1 cellular context compared by ENCODE assay signal in the genomic region with DNA sequence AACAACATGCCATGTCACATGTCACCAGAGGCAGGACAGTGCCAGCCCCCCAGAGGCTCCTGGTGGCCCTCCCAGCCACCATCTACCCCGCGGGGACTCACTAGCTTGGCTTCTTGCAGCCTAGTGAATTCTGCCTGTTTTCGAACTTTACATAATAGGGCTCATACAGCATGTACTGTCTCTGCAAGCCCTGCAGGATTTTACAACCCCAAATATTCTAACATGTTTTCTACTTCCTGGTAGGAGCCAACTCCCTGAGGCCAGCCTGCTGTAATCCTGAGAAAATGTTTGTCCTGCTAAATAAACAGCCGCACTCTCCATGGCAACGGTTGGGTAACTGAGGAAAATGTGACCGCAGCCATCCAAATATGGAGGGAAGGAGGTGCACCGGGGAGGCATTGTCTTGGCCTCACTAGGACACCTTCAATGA.
TF ChIP-seq lines count a peak whose summit lies in the region.

No MANE protein-coding gene starts in this region.

TF ChIP-seq in HepG2, 621 proteins besides CTCF, POLR2A, EP300 and RAD21 (continued from another document and continues in another):
- TF ChIP-seq, protein P1, sequence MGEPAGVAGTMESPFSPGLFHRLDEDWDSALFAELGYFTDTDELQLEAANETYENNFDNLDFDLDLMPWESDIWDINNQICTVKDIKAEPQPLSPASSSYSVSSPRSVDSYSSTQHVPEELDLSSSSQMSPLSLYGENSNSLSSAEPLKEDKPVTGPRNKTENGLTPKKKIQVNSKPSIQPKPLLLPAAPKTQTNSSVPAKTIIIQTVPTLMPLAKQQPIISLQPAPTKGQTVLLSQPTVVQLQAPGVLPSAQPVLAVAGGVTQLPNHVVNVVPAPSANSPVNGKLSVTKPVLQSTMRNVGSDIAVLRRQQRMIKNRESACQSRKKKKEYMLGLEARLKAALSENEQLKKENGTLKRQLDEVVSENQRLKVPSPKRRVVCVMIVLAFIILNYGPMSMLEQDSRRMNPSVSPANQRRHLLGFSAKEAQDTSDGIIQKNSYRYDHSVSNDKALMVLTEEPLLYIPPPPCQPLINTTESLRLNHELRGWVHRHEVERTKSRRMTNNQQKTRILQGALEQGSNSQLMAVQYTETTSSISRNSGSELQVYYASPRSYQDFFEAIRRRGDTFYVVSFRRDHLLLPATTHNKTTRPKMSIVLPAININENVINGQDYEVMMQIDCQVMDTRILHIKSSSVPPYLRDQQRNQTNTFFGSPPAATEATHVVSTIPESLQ (CRISPR knock-in tag; conservative IDR thresholded peaks at IDR 0.05) = no peak
- TF ChIP-seq, protein P2, sequence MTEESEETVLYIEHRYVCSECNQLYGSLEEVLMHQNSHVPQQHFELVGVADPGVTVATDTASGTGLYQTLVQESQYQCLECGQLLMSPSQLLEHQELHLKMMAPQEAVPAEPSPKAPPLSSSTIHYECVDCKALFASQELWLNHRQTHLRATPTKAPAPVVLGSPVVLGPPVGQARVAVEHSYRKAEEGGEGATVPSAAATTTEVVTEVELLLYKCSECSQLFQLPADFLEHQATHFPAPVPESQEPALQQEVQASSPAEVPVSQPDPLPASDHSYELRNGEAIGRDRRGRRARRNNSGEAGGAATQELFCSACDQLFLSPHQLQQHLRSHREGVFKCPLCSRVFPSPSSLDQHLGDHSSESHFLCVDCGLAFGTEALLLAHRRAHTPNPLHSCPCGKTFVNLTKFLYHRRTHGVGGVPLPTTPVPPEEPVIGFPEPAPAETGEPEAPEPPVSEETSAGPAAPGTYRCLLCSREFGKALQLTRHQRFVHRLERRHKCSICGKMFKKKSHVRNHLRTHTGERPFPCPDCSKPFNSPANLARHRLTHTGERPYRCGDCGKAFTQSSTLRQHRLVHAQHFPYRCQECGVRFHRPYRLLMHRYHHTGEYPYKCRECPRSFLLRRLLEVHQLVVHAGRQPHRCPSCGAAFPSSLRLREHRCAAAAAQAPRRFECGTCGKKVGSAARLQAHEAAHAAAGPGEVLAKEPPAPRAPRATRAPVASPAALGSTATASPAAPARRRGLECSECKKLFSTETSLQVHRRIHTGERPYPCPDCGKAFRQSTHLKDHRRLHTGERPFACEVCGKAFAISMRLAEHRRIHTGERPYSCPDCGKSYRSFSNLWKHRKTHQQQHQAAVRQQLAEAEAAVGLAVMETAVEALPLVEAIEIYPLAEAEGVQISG (CRISPR knock-in tag; IDR thresholded peaks at IDR 0.05) = peak; percentile 61
- TF ChIP-seq SP140L (CRISPR knock-in tag; IDR thresholded peaks at IDR 0.05; ENCODE audit: borderline replicate concordance) (no peak), POLR2AphosphoS5 (IDR thresholded peaks at IDR 0.05; ENCODE audit: low read depth, low read length) (no peak), MTF2 (CRISPR knock-in tag; IDR thresholded peaks at IDR 0.05; ENCODE audit: borderline replicate concordance) (no peak), POLR2AphosphoS2 (IDR thresholded peaks at IDR 0.05; ENCODE audit: low read depth, low read length) (peak; percentile 91; the same call in 1 of the 2 replicates), ZNF552 (CRISPR knock-in tag; IDR thresholded peaks at IDR 0.05; ENCODE audit: borderline replicate concordance) (no peak), RORA (CRISPR knock-in tag; IDR thresholded peaks at IDR 0.05) (no peak), REPIN1 (CRISPR knock-in tag; IDR thresholded peaks at IDR 0.05; ENCODE audit: borderline replicate concordance, low read depth) (no peak), NCOR1 (IDR thresholded peaks at IDR 0.05; ENCODE audit: borderline replicate concordance, low read length) (peak; percentile 47; the same call in 1 of the 2 replicates), DR1 (CRISPR knock-in tag; IDR thresholded peaks at IDR 0.05) (no peak), TCF12 (IDR thresholded peaks at IDR 0.05) (no peak), TCF12 (CRISPR knock-in tag; IDR thresholded peaks at IDR 0.05) (no peak), NFKB2 (CRISPR knock-in tag; IDR thresholded peaks at IDR 0.05; ENCODE audit: borderline replicate concordance) (no peak), SMAD9 (CRISPR knock-in tag; IDR thresholded peaks at IDR 0.05) (no peak), NR2C2 (CRISPR knock-in tag; IDR thresholded peaks at IDR 0.05; ENCODE audit: borderline replicate concordance) (no peak), RELA (CRISPR knock-in tag; IDR thresholded peaks at IDR 0.05) (no peak), ZNF20 (CRISPR knock-in tag; IDR thresholded peaks at IDR 0.05) (no peak), ARID2 (CRISPR knock-in tag; IDR thresholded peaks at IDR 0.05; ENCODE audit: borderline replicate concordance) (no peak), MZF1 (CRISPR knock-in tag; IDR thresholded peaks at IDR 0.05; ENCODE audit: borderline replicate concordance) (no peak), HNRNPLL (IDR thresholded peaks at IDR 0.05; ENCODE audit: low read depth, low read length, poor library complexity, severe bottlenecking) (peak; percentile 63), ZNF816 (CRISPR knock-in tag; IDR thresholded peaks at IDR 0.05; ENCODE audit: borderline replicate concordance) (no peak), ZNF543 (CRISPR knock-in tag; IDR thresholded peaks at IDR 0.05) (no peak; the same call in 1 of the 2 replicates), PCBP2 (optimal IDR thresholded peaks at IDR 0.05; ENCODE audit: low read depth, low read length, poor library complexity, severe bottlenecking) (no peak), ZNF569 (CRISPR knock-in tag; IDR thresholded peaks at IDR 0.05; ENCODE audit: borderline replicate concordance) (no peak), ZFP37 (CRISPR knock-in tag; IDR thresholded peaks at IDR 0.05; ENCODE audit: borderline replicate concordance) (no peak), ZEB1 (IDR thresholded peaks at IDR 0.05; ENCODE audit: insufficient replicate concordance, low read depth) (no peak), PHB2 (IDR thresholded peaks at IDR 0.05; ENCODE audit: partially characterized antibody) (no peak), ZNF101 (CRISPR knock-in tag; IDR thresholded peaks at IDR 0.05; ENCODE audit: borderline replicate concordance, low read depth) (no peak)
- TF ChIP-seq, protein P3, sequence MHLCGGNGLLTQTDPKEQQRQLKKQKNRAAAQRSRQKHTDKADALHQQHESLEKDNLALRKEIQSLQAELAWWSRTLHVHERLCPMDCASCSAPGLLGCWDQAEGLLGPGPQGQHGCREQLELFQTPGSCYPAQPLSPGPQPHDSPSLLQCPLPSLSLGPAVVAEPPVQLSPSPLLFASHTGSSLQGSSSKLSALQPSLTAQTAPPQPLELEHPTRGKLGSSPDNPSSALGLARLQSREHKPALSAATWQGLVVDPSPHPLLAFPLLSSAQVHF (CRISPR knock-in tag; IDR thresholded peaks at IDR 0.05) = no peak
- TF ChIP-seq, protein P4, sequence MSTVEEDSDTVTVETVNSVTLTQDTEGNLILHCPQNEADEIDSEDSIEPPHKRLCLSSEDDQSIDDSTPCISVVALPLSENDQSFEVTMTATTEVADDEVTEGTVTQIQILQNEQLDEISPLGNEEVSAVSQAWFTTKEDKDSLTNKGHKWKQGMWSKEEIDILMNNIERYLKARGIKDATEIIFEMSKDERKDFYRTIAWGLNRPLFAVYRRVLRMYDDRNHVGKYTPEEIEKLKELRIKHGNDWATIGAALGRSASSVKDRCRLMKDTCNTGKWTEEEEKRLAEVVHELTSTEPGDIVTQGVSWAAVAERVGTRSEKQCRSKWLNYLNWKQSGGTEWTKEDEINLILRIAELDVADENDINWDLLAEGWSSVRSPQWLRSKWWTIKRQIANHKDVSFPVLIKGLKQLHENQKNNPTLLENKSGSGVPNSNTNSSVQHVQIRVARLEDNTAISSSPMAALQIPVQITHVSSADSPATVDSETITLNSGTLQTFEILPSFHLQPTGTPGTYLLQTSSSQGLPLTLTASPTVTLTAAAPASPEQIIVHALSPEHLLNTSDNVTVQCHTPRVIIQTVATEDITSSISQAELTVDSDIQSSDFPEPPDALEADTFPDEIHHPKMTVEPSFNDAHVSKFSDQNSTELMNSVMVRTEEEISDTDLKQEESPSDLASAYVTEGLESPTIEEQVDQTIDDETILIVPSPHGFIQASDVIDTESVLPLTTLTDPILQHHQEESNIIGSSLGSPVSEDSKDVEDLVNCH (CRISPR knock-in tag; IDR thresholded peaks at IDR 0.05) = no peak
- TF ChIP-seq, protein P5, sequence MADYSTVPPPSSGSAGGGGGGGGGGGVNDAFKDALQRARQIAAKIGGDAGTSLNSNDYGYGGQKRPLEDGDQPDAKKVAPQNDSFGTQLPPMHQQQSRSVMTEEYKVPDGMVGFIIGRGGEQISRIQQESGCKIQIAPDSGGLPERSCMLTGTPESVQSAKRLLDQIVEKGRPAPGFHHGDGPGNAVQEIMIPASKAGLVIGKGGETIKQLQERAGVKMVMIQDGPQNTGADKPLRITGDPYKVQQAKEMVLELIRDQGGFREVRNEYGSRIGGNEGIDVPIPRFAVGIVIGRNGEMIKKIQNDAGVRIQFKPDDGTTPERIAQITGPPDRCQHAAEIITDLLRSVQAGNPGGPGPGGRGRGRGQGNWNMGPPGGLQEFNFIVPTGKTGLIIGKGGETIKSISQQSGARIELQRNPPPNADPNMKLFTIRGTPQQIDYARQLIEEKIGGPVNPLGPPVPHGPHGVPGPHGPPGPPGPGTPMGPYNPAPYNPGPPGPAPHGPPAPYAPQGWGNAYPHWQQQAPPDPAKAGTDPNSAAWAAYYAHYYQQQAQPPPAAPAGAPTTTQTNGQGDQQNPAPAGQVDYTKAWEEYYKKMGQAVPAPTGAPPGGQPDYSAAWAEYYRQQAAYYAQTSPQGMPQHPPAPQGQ (CRISPR knock-in tag; IDR thresholded peaks at IDR 0.05; ENCODE audit: borderline replicate concordance) = no peak
- TF ChIP-seq, protein P6, sequence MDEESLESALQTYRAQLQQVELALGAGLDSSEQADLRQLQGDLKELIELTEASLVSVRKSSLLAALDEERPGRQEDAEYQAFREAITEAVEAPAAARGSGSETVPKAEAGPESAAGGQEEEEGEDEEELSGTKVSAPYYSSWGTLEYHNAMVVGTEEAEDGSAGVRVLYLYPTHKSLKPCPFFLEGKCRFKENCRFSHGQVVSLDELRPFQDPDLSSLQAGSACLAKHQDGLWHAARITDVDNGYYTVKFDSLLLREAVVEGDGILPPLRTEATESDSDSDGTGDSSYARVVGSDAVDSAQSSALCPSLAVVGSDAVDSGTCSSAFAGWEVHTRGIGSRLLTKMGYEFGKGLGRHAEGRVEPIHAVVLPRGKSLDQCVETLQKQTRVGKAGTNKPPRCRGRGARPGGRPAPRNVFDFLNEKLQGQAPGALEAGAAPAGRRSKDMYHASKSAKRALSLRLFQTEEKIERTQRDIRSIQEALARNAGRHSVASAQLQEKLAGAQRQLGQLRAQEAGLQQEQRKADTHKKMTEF (CRISPR knock-in tag; IDR thresholded peaks at IDR 0.05) = peak; percentile 71
- TF ChIP-seq, protein P7, sequence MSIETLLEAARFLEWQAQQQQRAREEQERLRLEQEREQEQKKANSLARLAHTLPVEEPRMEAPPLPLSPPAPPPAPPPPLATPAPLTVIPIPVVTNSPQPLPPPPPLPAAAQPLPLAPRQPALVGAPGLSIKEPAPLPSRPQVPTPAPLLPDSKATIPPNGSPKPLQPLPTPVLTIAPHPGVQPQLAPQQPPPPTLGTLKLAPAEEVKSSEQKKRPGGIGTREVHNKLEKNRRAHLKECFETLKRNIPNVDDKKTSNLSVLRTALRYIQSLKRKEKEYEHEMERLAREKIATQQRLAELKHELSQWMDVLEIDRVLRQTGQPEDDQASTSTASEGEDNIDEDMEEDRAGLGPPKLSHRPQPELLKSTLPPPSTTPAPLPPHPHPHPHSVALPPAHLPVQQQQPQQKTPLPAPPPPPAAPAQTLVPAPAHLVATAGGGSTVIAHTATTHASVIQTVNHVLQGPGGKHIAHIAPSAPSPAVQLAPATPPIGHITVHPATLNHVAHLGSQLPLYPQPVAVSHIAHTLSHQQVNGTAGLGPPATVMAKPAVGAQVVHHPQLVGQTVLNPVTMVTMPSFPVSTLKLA (IDR thresholded peaks at IDR 0.05) = peak; percentile 45; the same call in 1 of the 2 replicates
- TF ChIP-seq, protein P8, sequence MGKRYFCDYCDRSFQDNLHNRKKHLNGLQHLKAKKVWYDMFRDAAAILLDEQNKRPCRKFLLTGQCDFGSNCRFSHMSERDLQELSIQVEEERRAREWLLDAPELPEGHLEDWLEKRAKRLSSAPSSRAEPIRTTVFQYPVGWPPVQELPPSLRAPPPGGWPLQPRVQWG (CRISPR knock-in tag; IDR thresholded peaks at IDR 0.05; ENCODE audit: borderline replicate concordance, low read depth) = no peak
- TF ChIP-seq, protein P9, sequence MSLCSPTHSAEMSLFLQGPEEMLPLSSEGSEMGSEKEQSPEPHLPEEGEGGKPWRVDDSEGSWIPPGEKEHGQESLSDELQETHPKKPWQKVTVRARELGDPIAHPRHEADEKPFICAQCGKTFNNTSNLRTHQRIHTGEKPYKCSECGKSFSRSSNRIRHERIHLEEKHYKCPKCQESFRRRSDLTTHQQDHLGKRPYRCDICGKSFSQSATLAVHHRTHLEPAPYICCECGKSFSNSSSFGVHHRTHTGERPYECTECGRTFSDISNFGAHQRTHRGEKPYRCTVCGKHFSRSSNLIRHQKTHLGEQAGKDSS (CRISPR knock-in tag; IDR thresholded peaks at IDR 0.05; ENCODE audit: borderline replicate concordance, low read depth) = no peak
- TF ChIP-seq, protein P10, sequence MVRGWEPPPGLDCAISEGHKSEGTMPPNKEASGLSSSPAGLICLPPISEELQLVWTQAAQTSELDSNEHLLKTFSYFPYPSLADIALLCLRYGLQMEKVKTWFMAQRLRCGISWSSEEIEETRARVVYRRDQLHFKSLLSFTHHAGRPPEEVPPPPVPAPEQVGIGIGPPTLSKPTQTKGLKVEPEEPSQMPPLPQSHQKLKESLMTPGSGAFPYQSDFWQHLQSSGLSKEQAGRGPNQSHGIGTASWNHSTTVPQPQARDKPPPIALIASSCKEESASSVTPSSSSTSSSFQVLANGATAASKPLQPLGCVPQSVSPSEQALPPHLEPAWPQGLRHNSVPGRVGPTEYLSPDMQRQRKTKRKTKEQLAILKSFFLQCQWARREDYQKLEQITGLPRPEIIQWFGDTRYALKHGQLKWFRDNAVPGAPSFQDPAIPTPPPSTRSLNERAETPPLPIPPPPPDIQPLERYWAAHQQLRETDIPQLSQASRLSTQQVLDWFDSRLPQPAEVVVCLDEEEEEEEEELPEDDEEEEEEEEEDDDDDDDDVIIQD (CRISPR knock-in tag; IDR thresholded peaks at IDR 0.05; ENCODE audit: low read depth) = peak; percentile 67
- TF ChIP-seq, protein P11, sequence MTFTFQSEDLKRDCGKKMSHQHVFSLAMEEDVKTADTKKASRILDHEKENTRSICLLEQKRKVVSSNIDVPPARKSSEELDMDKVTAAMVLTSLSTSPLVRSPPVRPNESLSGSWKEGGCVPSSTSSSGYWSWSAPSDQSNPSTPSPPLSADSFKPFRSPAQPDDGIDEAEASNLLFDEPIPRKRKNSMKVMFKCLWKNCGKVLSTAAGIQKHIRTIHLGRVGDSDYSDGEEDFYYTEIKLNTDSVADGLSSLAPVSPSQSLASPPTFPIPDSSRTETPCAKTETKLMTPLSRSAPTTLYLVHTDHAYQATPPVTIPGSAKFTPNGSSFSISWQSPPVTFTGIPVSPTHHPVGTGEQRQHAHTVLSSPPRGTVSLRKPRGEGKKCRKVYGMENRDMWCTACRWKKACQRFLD (CRISPR knock-in tag; IDR thresholded peaks at IDR 0.05; ENCODE audit: borderline replicate concordance) = no peak
- TF ChIP-seq, protein P12, sequence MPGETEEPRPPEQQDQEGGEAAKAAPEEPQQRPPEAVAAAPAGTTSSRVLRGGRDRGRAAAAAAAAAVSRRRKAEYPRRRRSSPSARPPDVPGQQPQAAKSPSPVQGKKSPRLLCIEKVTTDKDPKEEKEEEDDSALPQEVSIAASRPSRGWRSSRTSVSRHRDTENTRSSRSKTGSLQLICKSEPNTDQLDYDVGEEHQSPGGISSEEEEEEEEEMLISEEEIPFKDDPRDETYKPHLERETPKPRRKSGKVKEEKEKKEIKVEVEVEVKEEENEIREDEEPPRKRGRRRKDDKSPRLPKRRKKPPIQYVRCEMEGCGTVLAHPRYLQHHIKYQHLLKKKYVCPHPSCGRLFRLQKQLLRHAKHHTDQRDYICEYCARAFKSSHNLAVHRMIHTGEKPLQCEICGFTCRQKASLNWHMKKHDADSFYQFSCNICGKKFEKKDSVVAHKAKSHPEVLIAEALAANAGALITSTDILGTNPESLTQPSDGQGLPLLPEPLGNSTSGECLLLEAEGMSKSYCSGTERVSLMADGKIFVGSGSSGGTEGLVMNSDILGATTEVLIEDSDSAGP (CRISPR knock-in tag; IDR thresholded peaks at IDR 0.05; ENCODE audit: borderline replicate concordance) = peak; percentile 20; the same call in 1 of the 2 replicates
